Comparison of ENCODE assay signal across 8 cellular contexts in the genomic region with DNA sequence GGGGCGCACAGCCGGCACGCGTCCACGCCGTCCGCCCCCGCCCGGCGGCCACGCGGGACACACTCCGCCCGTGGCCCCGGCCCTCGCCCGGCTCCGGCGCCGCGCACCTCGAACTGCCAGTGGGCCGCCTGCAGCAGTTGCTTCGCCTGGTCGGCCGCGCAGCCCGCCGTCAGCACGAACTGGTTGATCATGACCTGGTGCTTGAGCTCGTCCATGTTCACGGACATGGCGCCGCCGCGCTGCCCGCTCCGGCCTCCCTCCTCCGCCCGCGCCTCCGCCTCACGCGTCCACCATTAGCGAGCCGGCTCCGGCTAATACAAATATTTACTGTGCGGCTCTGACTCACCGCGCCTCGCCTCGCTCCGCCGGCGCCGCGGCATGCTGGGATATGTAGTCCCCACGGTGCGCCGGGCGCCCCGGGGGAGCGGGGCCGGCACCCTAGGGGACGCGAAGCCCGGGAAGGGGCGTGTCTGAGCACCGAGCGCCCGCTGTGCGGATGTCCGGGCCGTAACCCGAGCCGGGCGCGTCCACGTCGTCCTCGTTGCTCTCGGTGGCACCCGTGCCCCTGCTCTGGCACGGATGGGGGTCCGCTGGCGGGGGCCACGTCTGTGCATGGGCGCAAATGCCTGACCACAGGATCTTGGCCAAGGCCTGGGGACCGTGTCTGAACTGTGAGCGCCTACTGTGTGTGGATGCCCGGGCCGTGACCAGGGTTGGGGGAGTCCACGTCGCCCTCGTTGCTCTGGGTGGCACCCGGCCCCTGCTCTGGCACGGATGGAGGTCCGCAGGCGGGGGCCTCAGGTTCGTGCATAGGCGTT. TPM values are rescaled to one million over a fixed set of nuclear protein-coding genes. Genes with fewer than 3 reads are reported as not detected.
DNase-seq lines count a peak whose midpoint lies in the region; ATAC-seq, FAIRE-seq and TF ChIP-seq lines count a peak whose summit lies in the region.

Gene UBALD1 (minus strand): TSS at position 318 of the 818 bp plus-strand sequence. CDS start 91 bp downstream, at position 227.

- peaks cover 44% of the 10 kb centered on the region for H3K4me1 ChIP-seq in OCI-LY7 (ENCODE audit: insufficient read depth, low read length, poor library complexity, severe bottlenecking)
- peaks cover 27% of the 10 kb centered on the region for H3K4me1 ChIP-seq in mucosa of descending colon (ENCODE audit: low read depth)

- ATAC-seq in GM21390 (IDR thresholded peaks at IDR 0.05; ENCODE audit: unreplicated experiment) (peak; percentile 52), mucosa of descending colon (peak; percentile 74)

- no peaks in the 10 kb centered on the region for H4K20me1 ChIP-seq in OCI-LY7 (ENCODE audit: insufficient read depth, low read length)

- intact Hi-C loops in OCI-LY7 (cut with micrococcal nuclease; ENCODE audit: unreplicated experiment), result loop anchor here (10.0 kb wide), 2 partner anchors 150 to 200 kb away; partner anchors contain the start of genes CORO7 and ZNF500
- intact Hi-C loops in mucosa of descending colon (cut with DNase I, micrococcal nuclease), result no loop called here

- peak within 1 kb of the TSS; percentile 88 for H3K4me2 ChIP-seq in OCI-LY7 (ENCODE audit: low read length)

- H3K27ac ChIP-seq in OCI-LY7 (ENCODE audit: low read depth, low read length, poor library complexity, severe bottlenecking), result peak within 1 kb of the TSS; percentile 77

- H3K4me3 ChIP-seq in OCI-LY7 (ENCODE audit: low read depth, low read length, poor library complexity, severe bottlenecking) (peak within 1 kb of the TSS; percentile 91), epithelial cell of esophagus (ENCODE audit: low read length) (peak within 1 kb of the TSS; percentile 76), mucosa of descending colon (peak within 1 kb of the TSS; percentile 90)

- peak within 1 kb of the TSS; percentile 77 for H2AFZ ChIP-seq in OCI-LY7 (ENCODE audit: low read length)

- H3K9me2 ChIP-seq in OCI-LY7 (ENCODE audit: insufficient read depth, low read length), result no peaks in the 10 kb centered on the region

- POLR2A ChIA-PET in OCI-LY7 (lab: Charles Lee), result interaction anchor here (1.1 kb wide), 1 partner anchor 10 kb away, joined by 3 read pairs; the partner anchor contains the start of gene MGRN1

- peak; percentile 87 for DNase-seq in D721Med (ENCODE audit: insufficient read length, low spot score)
- peak; percentile 89 for DNase-seq in HTR-8/SVneo (ENCODE audit: insufficient read length, low spot score)
- DNase-seq in OCI-LY7 (ENCODE audit: low spot score), result peak; percentile 91
- peak; percentile 70 for DNase-seq in activated T-cell treated with anti-CD3 and anti-CD28 coated beads for 1 hour (ENCODE audit: low read depth)
- peak; percentile 93 for DNase-seq in epithelial cell of esophagus (ENCODE audit: low read depth)
- DNase-seq in mucosa of descending colon, result peak; percentile 89 to 93 (median 91)
- DNase-seq in stimulated activated CD8-positive, alpha-beta memory T cell treated with anti-CD3 and anti-CD28 coated beads, Interleukin-4, amount 100 ng/mL, for 24 hours (ENCODE audit: low read depth), result peak; percentile 68

- H3K36me3 ChIP-seq in OCI-LY7 (ENCODE audit: insufficient read depth, low read length), result no peaks in the 10 kb centered on the region
- H3K36me3 ChIP-seq in mucosa of descending colon (ENCODE audit: low read depth), result no peaks in the 10 kb centered on the region

- BruUV-seq in OCI-LY7 (replicated peaks; lab: Mats Ljungman, UMichigan), result no TSS peak

- CTCF ChIA-PET in OCI-LY7 (lab: Charles Lee; ENCODE audit: unreplicated experiment), result no interaction called here

- no peak for FAIRE-seq in D721Med (lab: Jason Lieb, UNC)
- peak; percentile 96 for FAIRE-seq in HTR-8/SVneo (lab: Jason Lieb, UNC)

- peaks cover 6% of the 10 kb centered on the region; the same call in 1 of the 2 replicates for H3K79me2 ChIP-seq in OCI-LY7 (ENCODE audit: insufficient read depth, low read depth, low read length)

- H3K9me3 ChIP-seq in OCI-LY7 (ENCODE audit: low read length) (no peaks in the 10 kb centered on the region), mucosa of descending colon (no peaks in the 10 kb centered on the region)

- TF ChIP-seq CTCF in D721Med (IDR thresholded peaks at IDR 0.05; ENCODE audit: insufficient read depth, missing control alignments) (no peak), OCI-LY7 (conservative IDR thresholded peaks at IDR 0.05; ENCODE audit: low read length) (no peak), epithelial cell of esophagus (IDR thresholded peaks at IDR 0.05; ENCODE audit: insufficient read depth, low read depth, low read length, missing control alignments) (no peak), mucosa of descending colon (IDR thresholded peaks at IDR 0.05) (no peak)

RNA-seq across cellular contexts. Expression of gene UBALD1, which starts in this region (rescaled TPM):
- 11.1 and 12.6 TPM in 2 replicates for total RNA-seq in OCI-LY7 (2014; rRNA removed; shearing (Covaris generic))
- total RNA-seq in OCI-LY7 (2022), result 34.1 and 34.9 TPM in 2 replicates
- total RNA-seq in mucosa of descending colon, result 10 to 100 TPM; 21.3 to 38.8 (median 22.5) TPM

Comparison
In these comparisons a context has a peak if more than half of its experiments do, and no peak if none do; other contexts are left out.
1. Peak in every context shown above with its lines: DNase-seq, ATAC-seq, H3K4me3 ChIP-seq and H3K27ac ChIP-seq.